Comparison of ENCODE assay signal across 19 cellular contexts in genomic region chr1:12610305-12610935, GRCh38. TPM values are rescaled to one million over a fixed set of nuclear protein-coding genes. Genes with fewer than 3 reads are reported as not detected.
DNase-seq lines count a peak whose midpoint lies in the region; ATAC-seq and TF ChIP-seq lines count a peak whose summit lies in the region.
"Had no signal": no experiment of that assay in that cellular context is flagged by ENCODE, and none has a peak within 500 bp of the region (broad histone marks: within the 10 kb centered on the region; RNA-seq: fewer than 3 reads in every experiment).

No MANE protein-coding gene starts in this region.

- H3K4me3 ChIP-seq in psoas muscle = no peak overlapping the region
- H3K4me3 ChIP-seq: smooth muscle cell, vagina had no signal

- H3K36me3 ChIP-seq in psoas muscle (ENCODE audit: insufficient read depth in 1 of 2, low read depth in 1 of 2) = peaks cover 0 to 41% of the 10 kb centered on the region in 2 donors

- DNase-seq in EH (ENCODE audit: low read depth) (peak; percentile 80), RWPE1 (ENCODE audit: low spot score) (peak; percentile 20), fibroblast of peridontal ligament (ENCODE audit: extremely low read depth) (peak; percentile 56), psoas muscle (no peak), NCI-H1436 (lab: John Stamatoyannopoulos, UW) (no peak)
- DNase-seq: activated CD8-positive, alpha-beta memory T cell treated with anti-CD3 and anti-CD28 coated beads for 24 hours; activated effector memory CD4-positive, alpha-beta T cell treated with anti-CD3 and anti-CD28 coated beads, Interleukin-2, amount 50 U/mL, for 16 hours; Kasumi-1; NCI-H446; stimulated activated naive CD8-positive, alpha-beta T cell treated with anti-CD3 and anti-CD28 coated beads, Interleukin-15, Interleukin-2, amounts not matched to agents 100 U/mL and 50 U/mL, for 24 hours had no signal

- CTCF ChIA-PET in RWPE1 (lab: Yijun Ruan, JAX) = no interaction called here

- intact Hi-C loops in psoas muscle (cut with DNase I) = loop anchor here in 1 of 2 donors (5.0 kb wide), 1 partner anchor 1393 kb away; no protein-coding TSS in a partner anchor

- no peak overlapping the region for H3K27ac ChIP-seq in RWPE1
- peak overlapping the region; percentile 41 for H3K27ac ChIP-seq in psoas muscle
- H3K27ac ChIP-seq: HL-60, vagina, VCaP had no signal

- H3K4me1 ChIP-seq in psoas muscle = peaks cover 21% of the 10 kb centered on the region

- 90 to 95% (median 90%) methylated on average over 7 of the region's 7 CpGs for WGBS in psoas muscle, 3 donors

- ATAC-seq in psoas muscle = no peak
- no peak for ATAC-seq in HG03045 (IDR thresholded peaks at IDR 0.05; ENCODE audit: unreplicated experiment)
- no peak for ATAC-seq in GM21786 (IDR thresholded peaks at IDR 0.05; ENCODE audit: unreplicated experiment)

- TF ChIP-seq CTCF in RWPE1 (conservative IDR thresholded peaks at IDR 0.05; ENCODE audit: low read depth) (no peak), psoas muscle (IDR thresholded peaks at IDR 0.05) (no peak)

- POLR2A ChIA-PET in RWPE1 (lab: Yijun Ruan, JAX; ENCODE audit: low non-redundant PET) = no interaction called here

- H3K27me3 ChIP-seq in psoas muscle (ENCODE audit: insufficient read depth in 3 of 3, low read length in 2 of 3) = no peaks in the 10 kb centered on the region
- H3K27me3 ChIP-seq: vagina had no signal

- no peaks in the 10 kb centered on the region for H3K9me3 ChIP-seq in psoas muscle
- H3K9me3 ChIP-seq: vagina had no signal

RNA-seq across cellular contexts. Expression of gene DHRS3, which starts 7.6 kb away (rescaled TPM):
- 10 to 100 TPM; 21.7 to 78.7 (median 54.9) TPM for total RNA-seq in psoas muscle
- 10 to 100 TPM; 27.2 to 65.1 (median 28.3) TPM for polyA plus RNA-seq in psoas muscle
- total RNA-seq: OCI-LY7 had no signal

RNA-seq across cellular contexts. Expression of gene AADACL4, which starts 33.5 kb away (rescaled TPM):
- total RNA-seq in psoas muscle = not detected
- polyA plus RNA-seq in psoas muscle = not detected
- total RNA-seq: G401, lung microvascular endothelial cell, OCI-LY7, smooth muscle cell, vagina had no signal
- polyA plus RNA-seq: smooth muscle cell had no signal

Comparison
In these comparisons a context has a peak if more than half of its experiments do, and no peak if none do; other contexts are left out.
1. DNase-seq: peak in EH (single experiment), RWPE1 (single experiment) and fibroblast of peridontal ligament (single experiment); none in psoas muscle (0 of 2) and NCI-H1436 (single experiment).